Comparison of ENCODE assay signal across 28 cellular contexts in genomic region chr3:67848299-67848698, GRCh38.
"Had no signal": no experiment of that assay in that cellular context is flagged by ENCODE, and none has a peak within 500 bp of the region (broad histone marks: within the 10 kb centered on the region; RNA-seq: fewer than 3 reads in every experiment).

No MANE protein-coding gene starts in this region.

- H3K9me3 ChIP-seq: colonic mucosa, esophagus muscularis mucosa, esophagus squamous epithelium, gastrocnemius medialis, gastroesophageal sphincter, heart left ventricle, heart right ventricle had no signal

- FAIRE-seq: colon, endometrium, endothelial cell of umbilical vein, frontal cortex had no signal

- H3K36me3 ChIP-seq: colonic mucosa, esophagus muscularis mucosa, esophagus squamous epithelium, gastrocnemius medialis, gastroesophageal sphincter, heart left ventricle, heart right ventricle had no signal

- H3K27me3 ChIP-seq: colonic mucosa, dorsolateral prefrontal cortex, esophagus muscularis mucosa, esophagus squamous epithelium, foreskin keratinocyte, gastrocnemius medialis, gastroesophageal sphincter, heart left ventricle, heart right ventricle had no signal

- DNase-seq: colonic mucosa; cortex of kidney; dermis blood vessel endothelial cell; dorsolateral prefrontal cortex; effector CD4-positive, alpha-beta T cell; effector CD8-positive, alpha-beta T cell; effector memory CD4-positive, alpha-beta T cell; effector memory CD8-positive, alpha-beta T cell; endodermal cell; erythroblast; esophagus squamous epithelium; foreskin fibroblast; foreskin keratinocyte; foreskin melanocyte; gastrocnemius medialis; glutamatergic neuron; head of caudate nucleus; heart left ventricle; heart right ventricle had no signal

- H3K4me3 ChIP-seq: colonic mucosa, coronary artery, dorsolateral prefrontal cortex, esophagus muscularis mucosa, esophagus squamous epithelium, gastrocnemius medialis, gastroesophageal sphincter, heart left ventricle, heart right ventricle had no signal

- H3K4me1 ChIP-seq: colonic mucosa, esophagus muscularis mucosa, esophagus squamous epithelium, foreskin keratinocyte, gastrocnemius medialis, gastroesophageal sphincter, heart left ventricle, heart right ventricle had no signal

- H3K27ac ChIP-seq: colonic mucosa, coronary artery, dorsolateral prefrontal cortex, epithelial cell of prostate, esophagus muscularis mucosa, esophagus squamous epithelium, foreskin keratinocyte, gastrocnemius medialis, gastroesophageal sphincter, heart left ventricle, heart right ventricle had no signal

- ATAC-seq: effector memory CD8-positive, alpha-beta T cell; esophagus mucosa; foreskin keratinocyte; gastrocnemius medialis; gastroesophageal sphincter; heart left ventricle; heart right ventricle had no signal
